8 cellular contexts compared by ENCODE assay signal in the genomic region with DNA sequence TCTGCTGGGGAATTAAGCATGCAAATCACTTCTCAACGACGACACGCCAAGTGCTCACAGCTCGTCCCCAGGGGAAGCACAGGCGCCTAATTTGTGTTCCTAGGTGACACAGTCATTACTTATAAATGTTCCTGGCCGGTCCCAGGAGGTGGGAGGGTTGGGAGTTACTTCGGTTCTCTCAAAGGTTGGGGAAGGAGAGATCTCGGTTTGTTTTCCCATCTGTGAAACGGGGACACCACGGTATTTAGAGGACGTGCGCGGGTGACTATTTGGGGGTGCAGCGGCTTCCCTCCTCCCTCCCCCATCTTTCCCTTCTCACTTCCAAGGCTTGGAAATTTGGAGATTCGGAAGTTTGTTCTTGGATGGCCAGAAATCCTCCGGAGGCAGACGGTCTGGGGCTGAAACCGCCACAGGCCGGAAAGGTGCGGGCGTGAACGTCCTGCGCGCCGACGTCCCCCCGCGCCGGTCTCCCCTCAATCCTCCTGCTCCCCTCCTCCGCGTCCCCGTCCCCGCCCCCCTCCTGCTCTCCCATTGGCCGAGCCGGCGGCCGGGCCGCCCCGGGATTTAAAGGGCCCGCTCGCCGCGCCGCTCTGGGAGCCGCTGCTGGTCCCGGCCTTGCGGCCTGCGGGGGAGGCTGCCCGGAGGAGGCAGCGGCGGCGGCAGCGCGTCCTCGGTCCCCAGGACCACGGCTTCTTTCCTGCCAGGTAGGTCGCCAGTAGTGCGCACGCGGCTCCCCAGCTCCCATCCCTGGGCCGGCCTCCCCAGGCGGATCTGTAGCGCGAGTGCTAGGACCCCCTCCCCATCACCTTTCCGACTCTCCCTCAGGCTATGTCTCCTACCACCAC. TPM values are rescaled to one million over a fixed set of nuclear protein-coding genes. Genes with fewer than 3 reads are reported as not detected.
DNase-seq lines count a peak whose midpoint lies in the region; ATAC-seq and TF ChIP-seq lines count a peak whose summit lies in the region.

A gene (plus strand): TSS at position 593 of the 845 bp plus-strand sequence. CDS start 829 bp downstream, outside the sequence.

- H3K4me3 ChIP-seq in trophoblast cell (ENCODE audit: low read depth, low read length) (peak within 1 kb of the TSS; percentile 78), transverse colon (peak within 1 kb of the TSS; percentile 55 to 89 (median 64))

- DNase-seq in Calu3 (peak; percentile 86), KG1 (lab: John Stamatoyannopoulos, UW) (peak; percentile 24), SKM-1 treated with dmso at 0.1 percent for 144 hours (lab: John Stamatoyannopoulos, UW; ENCODE audit: unreplicated experiment) (peak; percentile 36), Right ventricle myocardium inferior (ENCODE audit: missing footprints) (peak; percentile 92), trophoblast cell (peak; percentile 32 to 55), transverse colon (peak; percentile 88)

- peak within 1 kb of the TSS; percentile 30 for H2AFZ ChIP-seq in trophoblast cell (ENCODE audit: insufficient read depth, low read length, poor library complexity)

- no peak within 1 kb of the TSS for H3K23ac ChIP-seq in trophoblast cell (ENCODE audit: low read length)

- H4K12ac ChIP-seq in trophoblast cell (ENCODE audit: low read depth, low read length): no peak within 1 kb of the TSS

- peak within 1 kb of the TSS; percentile 33 for H3K4ac ChIP-seq in trophoblast cell (ENCODE audit: low read depth, low read length)

- no peaks in the 10 kb centered on the region for H3K36me3 ChIP-seq in trophoblast cell (ENCODE audit: control insufficient read depth in 1 of 2, insufficient read depth in 2 of 2, low read length in 2 of 2)
- no peaks in the 10 kb centered on the region for H3K36me3 ChIP-seq in transverse colon

- peak within 1 kb of the TSS; percentile 90 for H3K9ac ChIP-seq in trophoblast cell (ENCODE audit: low read length)

- H3K4me1 ChIP-seq in trophoblast cell (ENCODE audit: control insufficient read depth in 1 of 2, insufficient read depth in 2 of 2, low read length in 2 of 2): peaks cover 13 to 21% of the 10 kb centered on the region in 2 experiments
- peaks cover 0 to 9% (median 2%) of the 10 kb centered on the region in 4 donors for H3K4me1 ChIP-seq in transverse colon

- H3K27me3 ChIP-seq in trophoblast cell (ENCODE audit: insufficient read depth, low read length) (no peaks in the 10 kb centered on the region), transverse colon (no peaks in the 10 kb centered on the region)

- in situ Hi-C loops in transverse colon (cut with MboI; ENCODE audit: low pct_ligation_motif_present in 1 of 4, low pct_unique_long_range_greater_than_20kb in 1 of 4, low sequenced_read_pairs in 3 of 4): no loop called here

- H3K9me3 Mint-ChIP-seq in Calu3 (ENCODE audit: low read depth, unreplicated experiment): no peaks in the 10 kb centered on the region
- H3K9me3 Mint-ChIP-seq in activated naive CD4-positive, alpha-beta T cell treated with anti-CD3 and anti-CD28 coated beads, Interleukin-2, amount 50 U/mL, for 24 hours: no peaks in the 10 kb centered on the region

- H2BK5ac ChIP-seq in trophoblast cell (ENCODE audit: low read depth, low read length, poor library complexity): peak within 1 kb of the TSS; percentile 42

- TF ChIP-seq EP300 in transverse colon (IDR thresholded peaks at IDR 0.05; ENCODE audit: low read depth): no peak

- H3K27me3 Mint-ChIP-seq in Calu3 (ENCODE audit: unreplicated experiment): no peaks in the 10 kb centered on the region
- no peaks in the 10 kb centered on the region for H3K27me3 Mint-ChIP-seq in activated naive CD4-positive, alpha-beta T cell treated with anti-CD3 and anti-CD28 coated beads, Interleukin-2, amount 50 U/mL, for 24 hours

- peak within 1 kb of the TSS; percentile 82 for H4K8ac ChIP-seq in trophoblast cell (ENCODE audit: low read depth, low read length)

- peak within 1 kb of the TSS; percentile 87 for H3K4me3 Mint-ChIP-seq in Calu3 (ENCODE audit: low read depth, unreplicated experiment)
- H3K4me3 Mint-ChIP-seq in activated naive CD4-positive, alpha-beta T cell treated with anti-CD3 and anti-CD28 coated beads, Interleukin-2, amount 50 U/mL, for 24 hours: peak within 1 kb of the TSS; percentile 93

- no peaks in the 10 kb centered on the region for H3K79me2 ChIP-seq in trophoblast cell (ENCODE audit: control insufficient read depth, insufficient read depth, low read length, poor library complexity)

- peak within 1 kb of the TSS; percentile 74 for H3K18ac ChIP-seq in trophoblast cell (ENCODE audit: low read length)

- peak; percentile 65 for TF ChIP-seq POLR2A in transverse colon (IDR thresholded peaks at IDR 0.05)

- peaks cover 21% of the 10 kb centered on the region for H3K36me3 Mint-ChIP-seq in Calu3 (ENCODE audit: insufficient read depth, unreplicated experiment)
- peaks cover 3% of the 10 kb centered on the region for H3K36me3 Mint-ChIP-seq in activated naive CD4-positive, alpha-beta T cell treated with anti-CD3 and anti-CD28 coated beads, Interleukin-2, amount 50 U/mL, for 24 hours

- peaks cover 8% of the 10 kb centered on the region for H3K79me1 ChIP-seq in trophoblast cell (ENCODE audit: low read length)

- CTCF ChIA-PET in Calu3 (lab: Charles Lee): no interaction called here

- no TSS peak for BruUV-seq in Calu3 (replicated peaks; lab: Mats Ljungman, UMichigan)

- H3K14ac ChIP-seq in trophoblast cell (ENCODE audit: low read length): peak within 1 kb of the TSS; percentile 70

- H2BK12ac ChIP-seq in trophoblast cell (ENCODE audit: low read length): peak within 1 kb of the TSS; percentile 32

- peak within 1 kb of the TSS; percentile 79 for H3K27ac Mint-ChIP-seq in Calu3 (ENCODE audit: unreplicated experiment)
- H3K27ac Mint-ChIP-seq in activated naive CD4-positive, alpha-beta T cell treated with anti-CD3 and anti-CD28 coated beads, Interleukin-2, amount 50 U/mL, for 24 hours: peak within 1 kb of the TSS; percentile 92

- no peak within 1 kb of the TSS for H2AK5ac ChIP-seq in trophoblast cell (ENCODE audit: low read length)

- ATAC-seq in GM21515 (IDR thresholded peaks at IDR 0.05; ENCODE audit: unreplicated experiment): peak; percentile 83
- ATAC-seq in Right ventricle myocardium inferior: peak; percentile 96

- WGBS in trophoblast cell (ENCODE audit: extremely low coverage, insufficient coverage, insufficient read length): no CpG with 5 or more reads among the region's 65 CpGs
- WGBS in transverse colon (ENCODE audit: low coverage in 1 of 2), 2 donors: 57% methylated on average over 64 of the region's 65 CpGs; no CpG with 5 or more reads in 1 of the 2 donors

- peak within 1 kb of the TSS; percentile 84 for H4K91ac ChIP-seq in trophoblast cell (ENCODE audit: low read depth, low read length)

- H3K4me2 ChIP-seq in trophoblast cell (ENCODE audit: low read length): peak within 1 kb of the TSS; percentile 94

- peaks cover 17% of the 10 kb centered on the region for H3K4me1 Mint-ChIP-seq in Calu3 (ENCODE audit: low read depth, unreplicated experiment)
- peaks cover 22% of the 10 kb centered on the region for H3K4me1 Mint-ChIP-seq in activated naive CD4-positive, alpha-beta T cell treated with anti-CD3 and anti-CD28 coated beads, Interleukin-2, amount 50 U/mL, for 24 hours

- H3K9me3 ChIP-seq in trophoblast cell (ENCODE audit: insufficient read depth, low read depth, low read length) (peaks cover 2% of the 10 kb centered on the region), transverse colon (no peaks in the 10 kb centered on the region)

- intact Hi-C loops in Calu3 (cut with micrococcal nuclease; ENCODE audit: unreplicated experiment) (no loop called here), Right ventricle myocardium inferior (cut with DNase I) (loop anchor here (5.0 kb wide), 1 partner anchor 426 kb away; no protein-coding TSS in a partner anchor), transverse colon (cut with DNase I; ENCODE audit: low total_unique reads) (no loop called here)

- peak within 1 kb of the TSS; percentile 38 for H3K27ac ChIP-seq in trophoblast cell (ENCODE audit: low read depth, low read length)
- peak within 1 kb of the TSS; percentile 81 to 87 (median 84) for H3K27ac ChIP-seq in transverse colon

- TF ChIP-seq CTCF in Calu3 (IDR thresholded peaks at IDR 0.05; ENCODE audit: unreplicated experiment) (no peak), transverse colon (IDR thresholded peaks at IDR 0.05) (no peak)

- H2BK120ac ChIP-seq in trophoblast cell (ENCODE audit: insufficient read depth, low read length, poor library complexity): peak within 1 kb of the TSS; percentile 44

RNA-seq across cellular contexts. Expression of the gene that starts here (rescaled TPM):
- total RNA-seq in Calu3 (2022) (15.6 and 19.3 TPM in 2 replicates), Right ventricle myocardium inferior (13.5 TPM), transverse colon (10 to 100 TPM in 1 of 4 donors, 1 to 10 TPM in 3; 1.5 to 10.1 (median 8.2) TPM)
- 29.8 and 31.0 TPM in 2 replicates for polyA plus RNA-seq in trophoblast cell (2013)

Comparison
In these comparisons a context has a peak if more than half of its experiments do, and no peak if none do; other contexts are left out.
1. Peak in every context shown above with its lines: DNase-seq, ATAC-seq, H3K4me3 ChIP-seq and H3K27ac ChIP-seq.
2. DNase-seq: peak in every context shown above with its lines; median percentile 92 in Right ventricle myocardium inferior; 88 in transverse colon; 86 in Calu3; 44 in trophoblast cell; 36 in SKM-1 treated with dmso at 0.1 percent for 144 hours; 24 in KG1.